Comparison of ENCODE assay signal across 8 cellular contexts in the genomic region with DNA sequence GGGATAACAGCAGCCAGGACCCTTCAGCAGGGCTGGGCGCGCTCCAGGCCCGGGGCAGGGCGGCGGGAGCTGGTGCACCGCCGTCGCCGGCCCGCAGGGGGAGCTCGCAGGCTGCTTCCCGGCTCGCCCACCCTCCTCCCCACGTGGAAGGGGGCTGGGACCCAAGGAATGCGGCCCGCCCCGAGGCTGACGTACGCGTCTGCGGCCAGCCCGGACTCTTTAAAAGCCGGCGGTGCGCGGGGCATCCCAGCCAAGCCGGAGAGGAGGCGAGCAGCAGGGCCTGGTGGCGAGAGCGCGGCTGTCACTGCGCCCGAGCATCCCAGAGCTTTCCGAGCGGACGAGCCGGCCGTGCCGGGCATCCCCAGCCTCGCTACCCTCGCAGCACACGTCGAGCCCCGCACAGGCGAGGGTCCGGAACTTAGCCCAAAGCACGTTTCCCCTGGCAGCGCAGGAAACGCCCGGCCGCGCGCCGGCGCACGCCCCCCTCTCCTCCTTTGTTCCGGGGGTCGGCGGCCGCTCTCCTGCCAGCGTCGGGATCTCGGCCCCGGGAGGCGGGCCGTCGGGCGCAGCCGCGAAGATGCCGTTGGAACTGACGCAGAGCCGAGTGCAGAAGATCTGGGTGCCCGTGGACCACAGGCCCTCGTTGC. TPM values are rescaled to one million over a fixed set of nuclear protein-coding genes. Genes with fewer than 3 reads are reported as not detected.
A peak's percentile ranks its signal among the peaks of the same experiment; 100 is the strongest.
DNase-seq lines count a peak whose midpoint lies in the region; ATAC-seq and TF ChIP-seq lines count a peak whose summit lies in the region.

PFKFB3 (plus strand) TSS at position 249 of the 647 bp plus-strand sequence; CDS start at position 578, 329 bp downstream.

- H3K9me3 Mint-ChIP-seq in activated CD8-positive, alpha-beta T cell treated with anti-CD3 and anti-CD28 coated beads for 36 hours: no peaks in the 10 kb centered on the region

- DNase-seq in AG20443 (ENCODE audit: low spot score) (peak; percentile 99), NCI-H524 (lab: John Stamatoyannopoulos, UW) (peak; percentile 36 to 75), lower lobe of right lung (peak; percentile 98)
- peak; percentile 97 for DNase-seq in activated CD8-positive, alpha-beta T cell treated with anti-CD3 and anti-CD28 coated beads for 36 hours
- DNase-seq in stimulated activated CD4-positive, alpha-beta T cell treated with anti-CD3 and anti-CD28 coated beads, TNF-alpha, amount 100 ng/mL, for 24 hours (ENCODE audit: low read depth in 3 of 3): peak; percentile 86 to 95 (median 86)

- intact Hi-C loops in activated CD8-positive, alpha-beta T cell treated with anti-CD3 and anti-CD28 coated beads for 36 hours (cut with micrococcal nuclease): loop anchor here (10.0 kb wide), 1 partner anchor 72 kb away; no protein-coding TSS in a partner anchor
- intact Hi-C loops in lower lobe of right lung (cut with DNase I): no loop called here

- H3K9me3 ChIP-seq in ectodermal cell (ENCODE audit: control insufficient read depth, low read length) (no peaks in the 10 kb centered on the region), lower lobe of right lung (no peaks in the 10 kb centered on the region)

- peaks cover 24% of the 10 kb centered on the region for H3K36me3 Mint-ChIP-seq in activated CD8-positive, alpha-beta T cell treated with anti-CD3 and anti-CD28 coated beads for 36 hours (ENCODE audit: low read depth)

- ATAC-seq in GM18870 (IDR thresholded peaks at IDR 0.05; ENCODE audit: unreplicated experiment): peak; percentile 57
- ATAC-seq in HG03108 (IDR thresholded peaks at IDR 0.05; ENCODE audit: unreplicated experiment): peak; percentile 70
- peak; percentile 60 for ATAC-seq in activated CD8-positive, alpha-beta T cell treated with anti-CD3 and anti-CD28 coated beads for 36 hours
- ATAC-seq in lower lobe of right lung: peak; percentile 94 to 96

- peak; percentile 97 for TF ChIP-seq CTCF in activated CD8-positive, alpha-beta T cell treated with anti-CD3 and anti-CD28 coated beads for 36 hours (IDR thresholded peaks at IDR 0.05)
- peak; percentile 99 for TF ChIP-seq CTCF in lower lobe of right lung (IDR thresholded peaks at IDR 0.05)

- H3K27ac ChIP-seq in ectodermal cell (ENCODE audit: insufficient read depth, low read depth, low read length, poor library complexity, severe bottlenecking) (peak within 1 kb of the TSS; percentile 98), lower lobe of right lung (peak within 1 kb of the TSS; percentile 94)

- 0% methylated on average over 75 of the region's 75 CpGs for WGBS in ectodermal cell, 2 experiments

- H3K27ac Mint-ChIP-seq in activated CD8-positive, alpha-beta T cell treated with anti-CD3 and anti-CD28 coated beads for 36 hours: peak within 1 kb of the TSS; percentile 98

- H3K4me1 Mint-ChIP-seq in activated CD8-positive, alpha-beta T cell treated with anti-CD3 and anti-CD28 coated beads for 36 hours (ENCODE audit: low read depth): peaks cover 33% of the 10 kb centered on the region

- peaks cover 49% of the 10 kb centered on the region for H3K27me3 ChIP-seq in ectodermal cell (ENCODE audit: control insufficient read depth, insufficient read depth, low read length, poor library complexity, severe bottlenecking)
- H3K27me3 ChIP-seq in lower lobe of right lung (ENCODE audit: low read depth): no peaks in the 10 kb centered on the region

- H3K4me3 Mint-ChIP-seq in activated CD8-positive, alpha-beta T cell treated with anti-CD3 and anti-CD28 coated beads for 36 hours: peak within 1 kb of the TSS; percentile 98

- CTCF ChIA-PET in activated CD8-positive, alpha-beta T cell treated with anti-CD3 and anti-CD28 coated beads for 36 hours (lab: Charles Lee): interaction anchor here (0.6 to 5.5 kb wide), 55 partner anchors 10 to 341 kb away, joined by 3 to 150 read pairs (median 4); no protein-coding TSS in a partner anchor

- H3K36me3 ChIP-seq in ectodermal cell (ENCODE audit: control insufficient read depth, insufficient read depth, low read length): no peaks in the 10 kb centered on the region
- H3K36me3 ChIP-seq in lower lobe of right lung: peaks cover 4% of the 10 kb centered on the region

- H3K4me3 ChIP-seq in ectodermal cell (ENCODE audit: insufficient read depth, low read depth, low read length) (peak within 1 kb of the TSS; percentile 83), lower lobe of right lung (peak within 1 kb of the TSS; percentile 88)

- H3K4me1 ChIP-seq in ectodermal cell (ENCODE audit: control insufficient read depth, insufficient read depth, low read length) (peaks cover 16% of the 10 kb centered on the region), lower lobe of right lung (peaks cover 43% of the 10 kb centered on the region)

- POLR2A ChIA-PET in activated CD8-positive, alpha-beta T cell treated with anti-CD3 and anti-CD28 coated beads for 36 hours (lab: Charles Lee): interaction anchor here (0.6 to 2.8 kb wide), 35 partner anchors 9 to 379 kb away, joined by 3 to 21 read pairs (median 4); no protein-coding TSS in a partner anchor

- no peaks in the 10 kb centered on the region for H3K27me3 Mint-ChIP-seq in activated CD8-positive, alpha-beta T cell treated with anti-CD3 and anti-CD28 coated beads for 36 hours

RNA-seq across cellular contexts. Expression of gene PFKFB3, which starts in this region (rescaled TPM):
- 100 to 1,000 TPM; 107 to 117 TPM for total RNA-seq in activated CD8-positive, alpha-beta T cell treated with anti-CD3 and anti-CD28 coated beads for 36 hours
- polyA plus RNA-seq in ectodermal cell (2013, experiment 1 of 4): 26.3 TPM
- 33.7 TPM for polyA plus RNA-seq in ectodermal cell (2013, experiment 2 of 4)
- polyA plus RNA-seq in ectodermal cell (2013, experiment 3 of 4): 19.5 TPM
- polyA plus RNA-seq in ectodermal cell (2013, experiment 4 of 4): 21.0 TPM
- total RNA-seq in lower lobe of right lung: 78.5 TPM

Comparison
In these comparisons a context has a peak if more than half of its experiments do, and no peak if none do; other contexts are left out.
1. Peak in every context shown above with its lines: DNase-seq, ATAC-seq, H3K4me3 ChIP-seq and H3K27ac ChIP-seq.